2 cellular contexts compared by ENCODE assay signal in genomic region chr14:71783786-71784185, GRCh38.
TF ChIP-seq lines count a peak whose summit lies in the region.

No MANE protein-coding gene starts in this region.

TF ChIP-seq in SK-N-SH, 30 proteins besides CTCF, POLR2A, EP300 and RAD21 (continued from another document):
- TF ChIP-seq REST (IDR thresholded peaks at IDR 0.05; ENCODE audit: low read depth, low read length) (no peak), CHD2 (IDR thresholded peaks at IDR 0.05; ENCODE audit: low read length, partially characterized antibody) (no peak), YY1 (IDR thresholded peaks at IDR 0.05; ENCODE audit: low read depth) (no peak), NRF1 (IDR thresholded peaks at IDR 0.05; ENCODE audit: low read depth, low read length) (no peak), RXRA (IDR thresholded peaks at IDR 0.05; ENCODE audit: borderline replicate concordance, low read depth) (no peak), FOXJ3 (CRISPR knock-in tag; IDR thresholded peaks at IDR 0.05) (no peak), SIN3A (IDR thresholded peaks at IDR 0.05; ENCODE audit: borderline replicate concordance, low read depth, low read length) (no peak), IRF3 (IDR thresholded peaks at IDR 0.05; ENCODE audit: low read depth, low read length) (no peak), MAX (IDR thresholded peaks at IDR 0.05; ENCODE audit: low read depth) (no peak), EZH2phosphoT487 (IDR thresholded peaks at IDR 0.05; ENCODE audit: borderline replicate concordance, low read depth) (no peak)
- TF ChIP-seq, protein P1, sequence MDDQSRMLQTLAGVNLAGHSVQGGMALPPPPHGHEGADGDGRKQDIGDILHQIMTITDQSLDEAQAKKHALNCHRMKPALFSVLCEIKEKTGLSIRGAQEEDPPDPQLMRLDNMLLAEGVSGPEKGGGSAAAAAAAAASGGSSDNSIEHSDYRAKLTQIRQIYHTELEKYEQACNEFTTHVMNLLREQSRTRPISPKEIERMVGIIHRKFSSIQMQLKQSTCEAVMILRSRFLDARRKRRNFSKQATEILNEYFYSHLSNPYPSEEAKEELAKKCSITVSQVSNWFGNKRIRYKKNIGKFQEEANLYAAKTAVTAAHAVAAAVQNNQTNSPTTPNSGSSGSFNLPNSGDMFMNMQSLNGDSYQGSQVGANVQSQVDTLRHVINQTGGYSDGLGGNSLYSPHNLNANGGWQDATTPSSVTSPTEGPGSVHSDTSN (IDR thresholded peaks at IDR 0.05): no peak

TF ChIP-seq in SK-N-SH treated with all-trans-retinoic acid at 6 μM for 48 hours, 23 proteins besides CTCF, POLR2A, EP300 and RAD21 (continued from another document):
- TF ChIP-seq CSRNP3 (CRISPR knock-in tag; IDR thresholded peaks at IDR 0.05): no peak
